Comparison of ENCODE assay signal across 8 cellular contexts in the genomic region with DNA sequence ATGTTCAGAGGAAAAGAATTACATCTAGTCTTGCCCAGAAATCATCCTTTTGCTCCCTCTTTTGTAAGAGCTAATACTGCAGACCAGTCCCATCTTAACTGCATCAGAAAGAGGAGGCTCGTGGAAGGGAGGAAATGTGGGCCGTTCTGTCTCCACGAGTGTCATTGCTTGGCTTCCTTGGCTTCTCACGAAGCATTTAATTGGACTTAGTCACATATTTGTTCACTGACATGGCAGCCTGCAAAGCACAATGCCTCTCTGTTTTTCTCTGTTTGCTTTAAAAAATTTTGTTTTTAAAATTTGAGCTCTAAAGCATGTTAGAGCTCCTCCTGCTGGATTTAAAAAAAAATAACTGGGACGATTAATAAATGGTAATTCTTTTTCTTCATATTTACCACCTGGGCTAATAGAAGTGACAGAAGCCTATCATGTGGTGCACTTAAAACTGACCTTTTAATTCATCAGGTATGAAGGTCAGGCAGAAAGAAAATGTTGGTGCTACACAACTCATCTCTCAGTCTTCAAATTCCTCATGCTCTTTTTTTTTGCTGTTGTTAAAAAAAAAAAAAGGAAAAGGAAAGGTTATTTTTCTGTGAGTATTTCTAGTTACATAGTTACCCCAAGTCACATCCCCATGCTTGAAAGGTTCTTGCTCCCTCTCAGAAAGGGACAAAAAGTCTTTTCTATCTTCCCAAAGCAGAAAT. TPM values are rescaled to one million over a fixed set of nuclear protein-coding genes. Genes with fewer than 3 reads are reported as not detected.
DNase-seq lines count a peak whose midpoint lies in the region; ATAC-seq, FAIRE-seq and TF ChIP-seq lines count a peak whose summit lies in the region.

No MANE protein-coding gene starts in this region.

- TF ChIP-seq CTCF in A673 (conservative IDR thresholded peaks at IDR 0.05; ENCODE audit: low read depth, low read length) (peak; percentile 75), WTC11 (IDR thresholded peaks at IDR 0.05) (peak; percentile 33; the same call in 1 of the 2 replicates), esophagus muscularis mucosa (IDR thresholded peaks at IDR 0.05) (peak; percentile 64 to 82 (median 77))

- peak overlapping the region; percentile 51 for H3K27ac Mint-ChIP-seq in WTC11

- H3K27me3 ChIP-seq in A673 (replicated peaks; ENCODE audit: insufficient read depth, low read depth, low read length, poor library complexity), result no peaks in the 10 kb centered on the region
- no peaks in the 10 kb centered on the region for H3K27me3 ChIP-seq in esophagus muscularis mucosa
- no peaks in the 10 kb centered on the region for H3K27me3 ChIP-seq in muscle layer of duodenum (ENCODE audit: low read depth, low read length)

- H3K9me3 ChIP-seq in A673 (ENCODE audit: low read depth, low read length, poor library complexity, severe bottlenecking), result no peaks in the 10 kb centered on the region
- H3K9me3 ChIP-seq in esophagus muscularis mucosa, result no peaks in the 10 kb centered on the region
- H3K9me3 ChIP-seq in muscle layer of duodenum (ENCODE audit: control insufficient read depth in 1 of 2, low read length in 2 of 2), result no peaks in the 10 kb centered on the region

- no TSS peak for BruUV-seq in A673 (replicated peaks; lab: Mats Ljungman, UMichigan)

- H3K4me1 ChIP-seq in A673 (ENCODE audit: insufficient read depth, low read length, poor library complexity, severe bottlenecking), result peaks cover 21% of the 10 kb centered on the region
- peaks cover 29 to 63% (median 54%) of the 10 kb centered on the region in 4 donors for H3K4me1 ChIP-seq in esophagus muscularis mucosa
- peaks cover under 1 to 11% of the 10 kb centered on the region in 2 donors for H3K4me1 ChIP-seq in muscle layer of duodenum (ENCODE audit: control insufficient read depth in 1 of 2, insufficient read depth in 2 of 2, low read length in 2 of 2)

- H3K9me3 Mint-ChIP-seq in WTC11, result no peaks in the 10 kb centered on the region

- DNase-seq in A673 (ENCODE audit: low spot score) (peak; percentile 88), GM03348 (ENCODE audit: low spot score) (peak; percentile 81), NCI-H1417 treated with DMSO at 0.1 percent for 48 hours (lab: John Stamatoyannopoulos, UW) (peak; percentile 5), WTC11 (ENCODE audit: low spot score) (no peak), esophagus muscularis mucosa (ENCODE audit: extremely low spot score) (no peak), urothelium cell line (ENCODE audit: low spot score) (peak; percentile 75)
- DNase-seq in effector CD4-positive, alpha-beta T cell, result no peak

- no peak overlapping the region; the same call in 1 of the 2 replicates for H3K4me3 Mint-ChIP-seq in WTC11

- CTCF ChIA-PET in A673 (lab: Charles Lee) (interaction anchor here (0.5 to 2.4 kb wide), 10 partner anchors 17 to 948 kb away, joined by 3 to 20 read pairs (median 4); no protein-coding TSS in a partner anchor), WTC11 (lab: Charles Lee) (interaction anchor here (0.6 to 2.2 kb wide), 40 partner anchors 9 to 755 kb away, joined by 3 to 22 read pairs (median 4); a partner anchor contains a TSS)

- ATAC-seq in WTC11, result peak; percentile 19; the same call in 1 of the 2 replicates

- H3K36me3 Mint-ChIP-seq in WTC11, result no peaks in the 10 kb centered on the region

- TF ChIP-seq POLR2A in esophagus muscularis mucosa (IDR thresholded peaks at IDR 0.05; ENCODE audit: low read depth), result no peak

- H3K36me3 ChIP-seq in A673 (ENCODE audit: insufficient read depth, low read length, poor library complexity, severe bottlenecking), result no peaks in the 10 kb centered on the region
- no peaks in the 10 kb centered on the region for H3K36me3 ChIP-seq in esophagus muscularis mucosa
- H3K36me3 ChIP-seq in muscle layer of duodenum (ENCODE audit: control insufficient read depth in 1 of 2, insufficient read depth in 2 of 2, low read length in 2 of 2), result no peaks in the 10 kb centered on the region

- H3K27me3 Mint-ChIP-seq in WTC11 (ENCODE audit: low read depth), result no peaks in the 10 kb centered on the region

- H3K27ac ChIP-seq in A673 (ENCODE audit: low read depth, low read length, poor library complexity, severe bottlenecking), result peak overlapping the region; percentile 39
- H3K27ac ChIP-seq in esophagus muscularis mucosa (replicated peaks in 1 of 4), result peak overlapping the region; percentile 75 to 82 (median 82)
- H3K27ac ChIP-seq in muscle layer of duodenum (ENCODE audit: low read length), result peak overlapping the region; percentile 50

- intact Hi-C loops in A673 (cut with micrococcal nuclease; ENCODE audit: unreplicated experiment) (loop anchor here (2.0 to 10.0 kb wide), 6 partner anchors 42 to 595 kb away; no protein-coding TSS in a partner anchor), esophagus muscularis mucosa (cut with DNase I) (loop anchor here (1.0 to 10.0 kb wide), 6 partner anchors 37 to 397 kb away; no protein-coding TSS in a partner anchor)

- peaks cover 41% of the 10 kb centered on the region for H3K4me1 Mint-ChIP-seq in WTC11

- FAIRE-seq in urothelium cell line (lab: Jason Lieb, UNC), result no peak

- H3K4me3 ChIP-seq in A673 (ENCODE audit: low read depth, low read length, poor library complexity, severe bottlenecking) (no peak overlapping the region), esophagus muscularis mucosa (peak overlapping the region; percentile 13 to 37 (median 15)), muscle layer of duodenum (ENCODE audit: low read depth in 1 of 2, low read length in 2 of 2) (no peak overlapping the region)

- TF ChIP-seq EP300 in esophagus muscularis mucosa (IDR thresholded peaks at IDR 0.05), result no peak

- WGBS in esophagus muscularis mucosa, result 0% methylated on average over 5 of the region's 5 CpGs

- POLR2A ChIA-PET in A673 (lab: Charles Lee; ENCODE audit: low non-redundant PET), result interaction anchor here (0.6 kb wide), 1 partner anchor 78 kb away, joined by 4 read pairs; no protein-coding TSS in a partner anchor
- POLR2A ChIA-PET in WTC11 (lab: Charles Lee), result no interaction called here

TF ChIP-seq in WTC11, 78 proteins besides CTCF, POLR2A, EP300 and RAD21:
- TF ChIP-seq, protein P1, sequence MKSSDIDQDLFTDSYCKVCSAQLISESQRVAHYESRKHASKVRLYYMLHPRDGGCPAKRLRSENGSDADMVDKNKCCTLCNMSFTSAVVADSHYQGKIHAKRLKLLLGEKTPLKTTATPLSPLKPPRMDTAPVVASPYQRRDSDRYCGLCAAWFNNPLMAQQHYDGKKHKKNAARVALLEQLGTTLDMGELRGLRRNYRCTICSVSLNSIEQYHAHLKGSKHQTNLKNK (CRISPR knock-in tag; IDR thresholded peaks at IDR 0.05), result no peak
- TF ChIP-seq, protein P2, sequence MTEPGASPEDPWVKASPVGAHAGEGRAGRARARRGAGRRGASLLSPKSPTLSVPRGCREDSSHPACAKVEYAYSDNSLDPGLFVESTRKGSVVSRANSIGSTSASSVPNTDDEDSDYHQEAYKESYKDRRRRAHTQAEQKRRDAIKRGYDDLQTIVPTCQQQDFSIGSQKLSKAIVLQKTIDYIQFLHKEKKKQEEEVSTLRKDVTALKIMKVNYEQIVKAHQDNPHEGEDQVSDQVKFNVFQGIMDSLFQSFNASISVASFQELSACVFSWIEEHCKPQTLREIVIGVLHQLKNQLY (CRISPR knock-in tag; IDR thresholded peaks at IDR 0.05), result no peak
- TF ChIP-seq, protein P3, sequence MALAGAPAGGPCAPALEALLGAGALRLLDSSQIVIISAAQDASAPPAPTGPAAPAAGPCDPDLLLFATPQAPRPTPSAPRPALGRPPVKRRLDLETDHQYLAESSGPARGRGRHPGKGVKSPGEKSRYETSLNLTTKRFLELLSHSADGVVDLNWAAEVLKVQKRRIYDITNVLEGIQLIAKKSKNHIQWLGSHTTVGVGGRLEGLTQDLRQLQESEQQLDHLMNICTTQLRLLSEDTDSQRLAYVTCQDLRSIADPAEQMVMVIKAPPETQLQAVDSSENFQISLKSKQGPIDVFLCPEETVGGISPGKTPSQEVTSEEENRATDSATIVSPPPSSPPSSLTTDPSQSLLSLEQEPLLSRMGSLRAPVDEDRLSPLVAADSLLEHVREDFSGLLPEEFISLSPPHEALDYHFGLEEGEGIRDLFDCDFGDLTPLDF (CRISPR knock-in tag; IDR thresholded peaks at IDR 0.05), result no peak
- TF ChIP-seq ZNF219 (CRISPR knock-in tag; IDR thresholded peaks at IDR 0.05; ENCODE audit: borderline replicate concordance) (no peak), OVOL2 (CRISPR knock-in tag; IDR thresholded peaks at IDR 0.05; ENCODE audit: borderline replicate concordance) (no peak), FOXJ3 (CRISPR knock-in tag; IDR thresholded peaks at IDR 0.05; ENCODE audit: borderline replicate concordance) (no peak), EMX1 (CRISPR knock-in tag; IDR thresholded peaks at IDR 0.05) (no peak), JUN (CRISPR knock-in tag; IDR thresholded peaks at IDR 0.05) (no peak), SMAD3 (CRISPR knock-in tag; IDR thresholded peaks at IDR 0.05; ENCODE audit: borderline replicate concordance) (no peak), ZNF671 (CRISPR knock-in tag; IDR thresholded peaks at IDR 0.05) (no peak)
- TF ChIP-seq, protein P4, sequence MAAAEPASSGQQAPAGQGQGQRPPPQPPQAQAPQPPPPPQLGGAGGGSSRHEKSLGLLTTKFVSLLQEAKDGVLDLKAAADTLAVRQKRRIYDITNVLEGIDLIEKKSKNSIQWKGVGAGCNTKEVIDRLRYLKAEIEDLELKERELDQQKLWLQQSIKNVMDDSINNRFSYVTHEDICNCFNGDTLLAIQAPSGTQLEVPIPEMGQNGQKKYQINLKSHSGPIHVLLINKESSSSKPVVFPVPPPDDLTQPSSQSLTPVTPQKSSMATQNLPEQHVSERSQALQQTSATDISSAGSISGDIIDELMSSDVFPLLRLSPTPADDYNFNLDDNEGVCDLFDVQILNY (CRISPR knock-in tag; IDR thresholded peaks at IDR 0.05), result no peak
- TF ChIP-seq, protein P5, sequence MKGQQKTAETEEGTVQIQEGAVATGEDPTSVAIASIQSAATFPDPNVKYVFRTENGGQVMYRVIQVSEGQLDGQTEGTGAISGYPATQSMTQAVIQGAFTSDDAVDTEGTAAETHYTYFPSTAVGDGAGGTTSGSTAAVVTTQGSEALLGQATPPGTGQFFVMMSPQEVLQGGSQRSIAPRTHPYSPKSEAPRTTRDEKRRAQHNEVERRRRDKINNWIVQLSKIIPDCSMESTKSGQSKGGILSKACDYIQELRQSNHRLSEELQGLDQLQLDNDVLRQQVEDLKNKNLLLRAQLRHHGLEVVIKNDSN (CRISPR knock-in tag; IDR thresholded peaks at IDR 0.05), result no peak

RNA-seq across cellular contexts. Expression of a gene that starts 21.0 kb away (rescaled TPM):
- total RNA-seq in A673 (2021), result not detected in 2 replicates
- not detected in 3 replicates for total RNA-seq in WTC11 (2021)
- not detected for total RNA-seq in esophagus muscularis mucosa

RNA-seq across cellular contexts. Expression of a gene that starts 44.3 kb away (rescaled TPM):
- total RNA-seq in A673 (2021), result 21.0 and 23.6 TPM in 2 replicates
- 16.2 to 21.9 TPM (median 20.4 TPM) in 3 replicates for total RNA-seq in WTC11 (2021)
- 10 to 100 TPM; 18.9 to 25.7 (median 20.9) TPM for total RNA-seq in esophagus muscularis mucosa

Comparison
In these comparisons a context has a peak if more than half of its experiments do, and no peak if none do; other contexts are left out.
1. DNase-seq: peak in A673 (single experiment), GM03348 (single experiment), NCI-H1417 treated with DMSO at 0.1 percent for 48 hours (single experiment) and urothelium cell line (single experiment); none in WTC11 (single experiment), esophagus muscularis mucosa (single experiment) and effector CD4-positive, alpha-beta T cell (single experiment).
2. H3K4me3 ChIP-seq: peak in esophagus muscularis mucosa (4 of 4); none in A673 (single experiment) and muscle layer of duodenum (0 of 2).
3. Peak in every context shown above with its lines, with median percentiles within 50 percentile points of each other: H3K27ac ChIP-seq and CTCF ChIP-seq.